In genomic region chr14:54440037-54440436, GRCh38 we compare ENCODE assay signal across 8 cellular contexts. TPM values are rescaled to one million over a fixed set of nuclear protein-coding genes. Genes with fewer than 3 reads are reported as not detected.
A peak's percentile ranks its signal among the peaks of the same experiment; 100 is the strongest.
DNase-seq lines count a peak whose midpoint lies in the region; ATAC-seq and TF ChIP-seq lines count a peak whose summit lies in the region.

No MANE protein-coding gene starts in this region.

- H3K27me3 ChIP-seq in iPS-15b (ENCODE audit: control insufficient read depth, insufficient read depth, low read length) (no peaks in the 10 kb centered on the region), stomach smooth muscle (ENCODE audit: control insufficient read depth in 1 of 2, insufficient read depth in 2 of 2, low read length in 2 of 2) (no peaks in the 10 kb centered on the region), body of pancreas (no peaks in the 10 kb centered on the region)

- ATAC-seq in activated CD4-positive, alpha-beta T cell treated with anti-CD3 and anti-CD28 coated beads for 36 hours: no peak
- no peak for ATAC-seq in activated T-helper 17 cell treated with anti-CD3 and anti-CD28 coated beads, Interleukin-2, amount 50 U/mL, for 72 hours (replicated peaks)
- ATAC-seq in HG03095 (IDR thresholded peaks at IDR 0.05; ENCODE audit: unreplicated experiment): no peak
- no peak for ATAC-seq in omental fat pad (ENCODE audit: low FRiP score)
- no peak for ATAC-seq in body of pancreas

- H3K27ac ChIP-seq in stomach smooth muscle (ENCODE audit: low read length): peak overlapping the region; percentile 65
- peak overlapping the region in 1 of 4 donors; percentile 91 for H3K27ac ChIP-seq in body of pancreas

- no peak for TF ChIP-seq POLR2A in body of pancreas (IDR thresholded peaks at IDR 0.05)

- no peaks in the 10 kb centered on the region for H3K36me3 ChIP-seq in iPS-15b (ENCODE audit: control insufficient read depth, insufficient read depth, low read length)
- no peaks in the 10 kb centered on the region for H3K36me3 ChIP-seq in stomach smooth muscle (ENCODE audit: control insufficient read depth in 2 of 2, insufficient read depth in 2 of 2, low read length in 2 of 2)
- no peaks in the 10 kb centered on the region for H3K36me3 ChIP-seq in body of pancreas (replicated peaks in 1 of 2; ENCODE audit: insufficient read depth in 1 of 2, low read depth in 2 of 2)

- no peak for DNase-seq in activated CD4-positive, alpha-beta T cell treated with anti-CD3 and anti-CD28 coated beads for 36 hours
- no peak for DNase-seq in activated CD4-positive, alpha-beta T cell treated with anti-CD3 and anti-CD28 coated beads, Interleukin-2, amount 50 U/mL, for 48 hours
- DNase-seq in omental fat pad (ENCODE audit: low spot score) (no peak), body of pancreas (no peak)

- peaks cover 31% of the 10 kb centered on the region for H3K36me3 Mint-ChIP-seq in activated CD4-positive, alpha-beta T cell treated with anti-CD3 and anti-CD28 coated beads for 36 hours (ENCODE audit: low read depth)
- peaks cover 48% of the 10 kb centered on the region for H3K36me3 Mint-ChIP-seq in activated T-helper 17 cell treated with anti-CD3 and anti-CD28 coated beads, Interleukin-2, amount 50 U/mL, for 72 hours (ENCODE audit: low read depth)

- H3K27me3 Mint-ChIP-seq in activated CD4-positive, alpha-beta T cell treated with anti-CD3 and anti-CD28 coated beads for 36 hours: no peaks in the 10 kb centered on the region
- peaks cover 4% of the 10 kb centered on the region for H3K27me3 Mint-ChIP-seq in activated T-helper 17 cell treated with anti-CD3 and anti-CD28 coated beads, Interleukin-2, amount 50 U/mL, for 72 hours

- no peaks in the 10 kb centered on the region for H3K9me3 Mint-ChIP-seq in activated CD4-positive, alpha-beta T cell treated with anti-CD3 and anti-CD28 coated beads for 36 hours (ENCODE audit: low read depth)
- H3K9me3 Mint-ChIP-seq in activated T-helper 17 cell treated with anti-CD3 and anti-CD28 coated beads, Interleukin-2, amount 50 U/mL, for 72 hours: no peaks in the 10 kb centered on the region

- CTCF ChIA-PET in activated CD4-positive, alpha-beta T cell treated with anti-CD3 and anti-CD28 coated beads for 36 hours (lab: Charles Lee): interaction anchor here (0.8 kb wide), 1 partner anchor 374 kb away, joined by 4 read pairs; no protein-coding TSS in a partner anchor

- H3K4me3 Mint-ChIP-seq in activated CD4-positive, alpha-beta T cell treated with anti-CD3 and anti-CD28 coated beads for 36 hours: peak overlapping the region; percentile 80
- peak overlapping the region; percentile 82 for H3K4me3 Mint-ChIP-seq in activated T-helper 17 cell treated with anti-CD3 and anti-CD28 coated beads, Interleukin-2, amount 50 U/mL, for 72 hours

- H3K9ac ChIP-seq in iPS-15b (ENCODE audit: low read depth, low read length) (peak overlapping the region; percentile 76), stomach smooth muscle (ENCODE audit: low read length in 2 of 2) (peak overlapping the region; percentile 71 to 86)

- intact Hi-C loops in activated CD4-positive, alpha-beta T cell treated with anti-CD3 and anti-CD28 coated beads for 36 hours (cut with DNase I, micrococcal nuclease): loop anchor here (2.0 to 5.0 kb wide), 10 partner anchors 43 to 1677 kb away; partner anchors contain the start of genes CDKN3 (in 1 of the 2), DDHD1 (in 1 of the 2), GCH1 (in 1 of the 2) and GMFB (in 1 of the 2)
- intact Hi-C loops in body of pancreas (cut with DNase I): no loop called here

- POLR2A ChIA-PET in activated CD4-positive, alpha-beta T cell treated with anti-CD3 and anti-CD28 coated beads for 36 hours (lab: Charles Lee): interaction anchor here (0.7 kb wide), 1 partner anchor 16 kb away, joined by 3 read pairs; no protein-coding TSS in a partner anchor

- H3K9me3 ChIP-seq in iPS-15b (ENCODE audit: control insufficient read depth, insufficient read depth, low read length): no peaks in the 10 kb centered on the region
- no peaks in the 10 kb centered on the region for H3K9me3 ChIP-seq in stomach smooth muscle (ENCODE audit: control insufficient read depth in 2 of 2, low read length in 2 of 2)
- no peaks in the 10 kb centered on the region for H3K9me3 ChIP-seq in body of pancreas

- H3K4me3 ChIP-seq in iPS-15b (ENCODE audit: low read depth, low read length) (peak overlapping the region; percentile 62), stomach smooth muscle (ENCODE audit: low read length in 2 of 2) (peak overlapping the region; percentile 74 to 80), body of pancreas (peak overlapping the region in 1 of 2 donors; percentile 32)

- H3K27ac Mint-ChIP-seq in activated CD4-positive, alpha-beta T cell treated with anti-CD3 and anti-CD28 coated beads for 36 hours: peak overlapping the region; percentile 82
- H3K27ac Mint-ChIP-seq in activated T-helper 17 cell treated with anti-CD3 and anti-CD28 coated beads, Interleukin-2, amount 50 U/mL, for 72 hours: peak overlapping the region; percentile 84

- peaks cover 57% of the 10 kb centered on the region for H3K4me1 Mint-ChIP-seq in activated CD4-positive, alpha-beta T cell treated with anti-CD3 and anti-CD28 coated beads for 36 hours
- H3K4me1 Mint-ChIP-seq in activated T-helper 17 cell treated with anti-CD3 and anti-CD28 coated beads, Interleukin-2, amount 50 U/mL, for 72 hours: peaks cover 38% of the 10 kb centered on the region

- peaks cover 14% of the 10 kb centered on the region for H3K4me1 ChIP-seq in iPS-15b (ENCODE audit: control insufficient read depth, insufficient read depth, low read length)
- H3K4me1 ChIP-seq in stomach smooth muscle (ENCODE audit: control insufficient read depth, insufficient read depth, low read length): peaks cover 15% of the 10 kb centered on the region
- peaks cover 13% of the 10 kb centered on the region for H3K4me1 ChIP-seq in body of pancreas

- WGBS in body of pancreas, 2 donors: 57 to 70% methylated on average over 7 of the region's 7 CpGs

- TF ChIP-seq CTCF in omental fat pad (IDR thresholded peaks at IDR 0.05) (no peak), body of pancreas (IDR thresholded peaks at IDR 0.05) (no peak)

RNA-seq across cellular contexts. Expression of gene CNIH1, which starts 1.1 kb away (rescaled TPM):
- 100 to 1,000 TPM in 1 of 2 experiments, 10 to 100 TPM in 1; 86.6 to 109 TPM for total RNA-seq in activated CD4-positive, alpha-beta T cell treated with anti-CD3 and anti-CD28 coated beads for 36 hours
- total RNA-seq in activated T-helper 17 cell treated with anti-CD3 and anti-CD28 coated beads, Interleukin-2, amount 50 U/mL, for 72 hours: 10 to 100 TPM; 56.1 to 60.8 TPM
- total RNA-seq in omental fat pad (100 to 1,000 TPM; 101 to 233 (median 212) TPM), body of pancreas (10 to 100 TPM; 15.2 to 18.2 TPM)

RNA-seq across cellular contexts. Expression of gene CDKN3, which starts 43.2 kb away (rescaled TPM):
- total RNA-seq in activated CD4-positive, alpha-beta T cell treated with anti-CD3 and anti-CD28 coated beads for 36 hours: 100 to 1,000 TPM in 1 of 2 experiments, 10 to 100 TPM in 1; 86.7 to 133 TPM
- total RNA-seq in activated T-helper 17 cell treated with anti-CD3 and anti-CD28 coated beads, Interleukin-2, amount 50 U/mL, for 72 hours: 10 to 100 TPM; 68.0 to 73.3 TPM
- total RNA-seq in omental fat pad (1 to 10 TPM in 3 of 4 donors, under 1 TPM in 1; 0.94 to 7.6 (median 4.2) TPM), body of pancreas (not detected)

RNA-seq across cellular contexts. Expression of gene GMFB, which starts 48.7 kb away (rescaled TPM):
- 10 to 100 TPM; 28.9 to 37.3 TPM for total RNA-seq in activated CD4-positive, alpha-beta T cell treated with anti-CD3 and anti-CD28 coated beads for 36 hours
- total RNA-seq in activated T-helper 17 cell treated with anti-CD3 and anti-CD28 coated beads, Interleukin-2, amount 50 U/mL, for 72 hours: 10 to 100 TPM; 22.8 to 34.8 TPM
- total RNA-seq in omental fat pad (10 to 100 TPM; 44.0 to 92.7 (median 86.7) TPM), body of pancreas (10 to 100 TPM; 24.7 to 26.5 TPM)

Comparison
In these comparisons a context has a peak if more than half of its experiments do, and no peak if none do; other contexts are left out.
1. RNA of gene CDKN3, which starts 43.2 kb away (total RNA-seq): 86.7 to 133 TPM in activated CD4-positive, alpha-beta T cell treated with anti-CD3 and anti-CD28 coated beads for 36 hours and 68.0 to 73.3 TPM in activated T-helper 17 cell treated with anti-CD3 and anti-CD28 coated beads, Interleukin-2, amount 50 U/mL, for 72 hours; 0.94 to 7.6 TPM in omental fat pad and not detected in body of pancreas; every median in the first group is over 4 times any median in the second.